In genomic region chr2:113879457-113879856, GRCh38 we compare ENCODE assay signal across 15 cellular contexts. TPM values are rescaled to one million over a fixed set of nuclear protein-coding genes. Genes with fewer than 3 reads are reported as not detected.
DNase-seq lines count a peak whose midpoint lies in the region; ATAC-seq and TF ChIP-seq lines count a peak whose summit lies in the region.
"Had no signal": no experiment of that assay in that cellular context is flagged by ENCODE, and none has a peak within 500 bp of the region (broad histone marks: within the 10 kb centered on the region; RNA-seq: fewer than 3 reads in every experiment).

No MANE protein-coding gene starts in this region.

- peaks cover 9 to 12% of the 10 kb centered on the region in 2 donors for H3K36me3 Mint-ChIP-seq in activated T-cell treated with anti-CD3 and anti-CD28 coated beads, Interleukin-2, amount 50 U/mL, for 72 hours (ENCODE audit: insufficient read depth in 2 of 2)
- peaks cover 6% of the 10 kb centered on the region for H3K36me3 Mint-ChIP-seq in dendritic cell treated with granulocyte-macrophage colony-stimulating factor and Interleukin-4, amounts not matched to agents 40 ng/mL and 50 ng/mL, for 4 days (ENCODE audit: low read depth)

- in situ Hi-C loops in transverse colon (cut with MboI; ENCODE audit: low pct_ligation_motif_present in 1 of 4, low pct_unique_long_range_greater_than_20kb in 1 of 4, low sequenced_read_pairs in 3 of 4): no loop called here

- no peak for DNase-seq in activated T-cell treated with anti-CD3 and anti-CD28 coated beads, Interleukin-2, amount 50 U/mL, for 72 hours
- DNase-seq in activated T-cell treated with anti-CD3 and anti-CD28 coated beads for 4 hours: no peak
- DNase-seq in left ventricle myocardium inferior: no peak
- no peak for DNase-seq in cardiac septum (ENCODE audit: low spot score)
- DNase-seq in transverse colon: no peak
- DNase-seq in NCI-H2171 (lab: John Stamatoyannopoulos, UW): no peak
- no peak for DNase-seq in cortex of kidney (lab: John Stamatoyannopoulos, UW)
- DNase-seq: ACHN; C1 segment of cervical spinal cord; CD4-positive, alpha-beta memory T cell; HCEC 1CT; HFFc6 had no signal

- H3K27me3 ChIP-seq in left ventricle myocardium inferior (ENCODE audit: low read depth) (no peaks in the 10 kb centered on the region), transverse colon (no peaks in the 10 kb centered on the region)

- H3K9me3 ChIP-seq in left ventricle myocardium inferior (replicated peaks) (no peaks in the 10 kb centered on the region), transverse colon (no peaks in the 10 kb centered on the region)

- H3K27ac Mint-ChIP-seq in activated T-cell treated with anti-CD3 and anti-CD28 coated beads, Interleukin-2, amount 50 U/mL, for 72 hours: peak overlapping the region; percentile 52
- H3K27ac Mint-ChIP-seq in dendritic cell treated with granulocyte-macrophage colony-stimulating factor and Interleukin-4, amounts not matched to agents 40 ng/mL and 50 ng/mL, for 4 days: peak overlapping the region; percentile 89
- H3K27ac Mint-ChIP-seq: B cell had no signal

- H3K36me3 ChIP-seq in left ventricle myocardium inferior (no peaks in the 10 kb centered on the region), transverse colon (no peaks in the 10 kb centered on the region)

- ATAC-seq in activated T-cell treated with anti-CD3 and anti-CD28 coated beads, Interleukin-2, amount 50 U/mL, for 72 hours (replicated peaks in 1 of 2): no peak

- H3K4me3 ChIP-seq in left ventricle myocardium inferior: no peak overlapping the region
- H3K4me3 ChIP-seq in transverse colon: no peak overlapping the region
- H3K4me3 ChIP-seq: GM12878 had no signal

- H3K27ac ChIP-seq in left ventricle myocardium inferior (replicated peaks): peak overlapping the region; percentile 41
- H3K27ac ChIP-seq in transverse colon: peak overlapping the region in 3 of 4 donors; percentile 83 to 85 (median 85)

- 53 to 68% methylated on average over 3 of the region's 3 CpGs for WGBS in transverse colon (ENCODE audit: low coverage in 1 of 2), 2 donors

- no peak for TF ChIP-seq POLR2A in transverse colon (IDR thresholded peaks at IDR 0.05)

- TF ChIP-seq EP300 in transverse colon (IDR thresholded peaks at IDR 0.05; ENCODE audit: low read depth): no peak

- TF ChIP-seq CTCF in left ventricle myocardium inferior (IDR thresholded peaks at IDR 0.05; ENCODE audit: borderline replicate concordance): no peak
- TF ChIP-seq CTCF in transverse colon (IDR thresholded peaks at IDR 0.05): no peak

- intact Hi-C loops in left ventricle myocardium inferior (cut with micrococcal nuclease): no loop called here
- intact Hi-C loops in cardiac septum (cut with DNase I): no loop called here
- intact Hi-C loops in dendritic cell treated with granulocyte-macrophage colony-stimulating factor and Interleukin-4, amounts not matched to agents 40 ng/mL and 50 ng/mL, for 4 days (cut with micrococcal nuclease): no loop called here
- intact Hi-C loops in transverse colon (cut with DNase I; ENCODE audit: low total_unique reads): no loop called here

- H3K4me1 Mint-ChIP-seq in activated T-cell treated with anti-CD3 and anti-CD28 coated beads, Interleukin-2, amount 50 U/mL, for 72 hours (ENCODE audit: low read depth): peaks cover 52% of the 10 kb centered on the region
- H3K4me1 Mint-ChIP-seq in dendritic cell treated with granulocyte-macrophage colony-stimulating factor and Interleukin-4, amounts not matched to agents 40 ng/mL and 50 ng/mL, for 4 days (ENCODE audit: low read depth): peaks cover 45% of the 10 kb centered on the region

- no peaks in the 10 kb centered on the region for H3K27me3 Mint-ChIP-seq in activated T-cell treated with anti-CD3 and anti-CD28 coated beads, Interleukin-2, amount 50 U/mL, for 72 hours (ENCODE audit: low read depth)
- no peaks in the 10 kb centered on the region for H3K27me3 Mint-ChIP-seq in dendritic cell treated with granulocyte-macrophage colony-stimulating factor and Interleukin-4, amounts not matched to agents 40 ng/mL and 50 ng/mL, for 4 days
- H3K27me3 Mint-ChIP-seq: B cell; CD4-positive, alpha-beta memory T cell had no signal

- H3K9me3 Mint-ChIP-seq in activated T-cell treated with anti-CD3 and anti-CD28 coated beads, Interleukin-2, amount 50 U/mL, for 72 hours: no peaks in the 10 kb centered on the region
- H3K9me3 Mint-ChIP-seq in dendritic cell treated with granulocyte-macrophage colony-stimulating factor and Interleukin-4, amounts not matched to agents 40 ng/mL and 50 ng/mL, for 4 days: no peaks in the 10 kb centered on the region
- H3K9me3 Mint-ChIP-seq: CD4-positive, alpha-beta memory T cell; HFFc6 had no signal

- H3K4me1 ChIP-seq in left ventricle myocardium inferior (peaks cover 19% of the 10 kb centered on the region), transverse colon (peaks cover 0 to 44% (median 29%) of the 10 kb centered on the region in 4 donors)

- no peak overlapping the region for H3K4me3 Mint-ChIP-seq in activated T-cell treated with anti-CD3 and anti-CD28 coated beads, Interleukin-2, amount 50 U/mL, for 72 hours
- H3K4me3 Mint-ChIP-seq in dendritic cell treated with granulocyte-macrophage colony-stimulating factor and Interleukin-4, amounts not matched to agents 40 ng/mL and 50 ng/mL, for 4 days: no peak overlapping the region
- H3K4me3 Mint-ChIP-seq: B cell had no signal

RNA-seq across cellular contexts. Expression of gene ACTR3, which starts 10.4 kb away (rescaled TPM):
- 100 to 1,000 TPM; 490 to 497 TPM for total RNA-seq in activated T-cell treated with anti-CD3 and anti-CD28 coated beads, Interleukin-2, amount 50 U/mL, for 72 hours
- total RNA-seq in left ventricle myocardium inferior (108 TPM), cardiac septum (152 TPM), transverse colon (100 to 1,000 TPM in 2 of 4 donors, 10 to 100 TPM in 2; 68.8 to 143 (median 114) TPM)
